ENCODE assay signal across 17 cellular contexts in the genomic region with DNA sequence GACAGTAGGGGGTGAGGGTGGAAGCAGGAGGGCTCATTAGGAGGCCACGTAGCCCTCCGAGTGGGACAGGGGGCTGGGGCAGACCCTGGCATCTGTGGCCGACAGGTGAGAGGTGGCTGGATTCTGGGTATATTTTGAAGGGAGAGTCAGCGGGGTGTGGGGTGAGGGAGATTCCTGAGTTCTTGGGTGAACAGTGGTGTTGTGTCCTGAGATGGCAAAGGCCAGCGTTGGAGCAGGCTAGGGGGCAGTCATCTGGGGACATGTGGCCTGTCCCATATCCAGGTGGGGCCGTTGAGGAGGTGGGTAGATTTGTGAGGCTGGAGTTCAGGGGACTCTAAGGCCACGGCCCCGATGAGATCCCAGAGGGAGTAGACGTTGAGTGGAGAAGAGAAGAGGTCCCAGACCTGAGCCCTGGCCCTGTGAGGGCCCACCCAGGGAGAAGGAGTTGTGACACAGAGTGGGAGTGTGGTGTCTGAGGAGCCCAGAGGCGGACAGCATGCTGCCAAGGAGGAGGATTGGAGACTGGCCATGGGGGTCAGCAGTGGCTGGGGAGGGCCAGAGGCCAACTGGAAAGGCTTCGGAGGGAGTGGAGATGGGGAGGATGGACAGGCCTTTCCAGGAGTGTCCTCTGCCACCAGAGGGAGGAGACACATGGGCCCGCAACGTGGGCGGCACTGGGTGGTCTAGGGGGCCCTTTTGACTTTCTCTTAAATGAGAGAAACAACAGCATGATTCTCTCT. TPM values are rescaled to one million over a fixed set of nuclear protein-coding genes. Genes with fewer than 3 reads are reported as not detected.
DNase-seq lines count a peak whose midpoint lies in the region; ATAC-seq and TF ChIP-seq lines count a peak whose summit lies in the region.
"Had no signal": no experiment of that assay in that cellular context is flagged by ENCODE, and none has a peak within 500 bp of the region (broad histone marks: within the 10 kb centered on the region; RNA-seq: fewer than 3 reads in every experiment).

No MANE protein-coding gene starts in this region.

- DNase-seq in CD4-positive, alpha-beta memory T cell, result no peak
- DNase-seq in H7, result peak; percentile 34
- DNase-seq in activated T-helper 1 cell treated with anti-CD3 and anti-CD28 coated beads, Interleukin-12 subunit alpha, Interleukin-12 subunit beta, Interleukin-2, Interleukin-4 antibody, amounts not matched to agents 30 ng/mL and 10 ng/mL and 1 ng/mL, durations not matched to agents 14 hours and 24 hours and 36 hours (ENCODE audit: low spot score), result no peak
- DNase-seq in mesenteric fat pad (ENCODE audit: low spot score), result peak; percentile 75
- DNase-seq in DMS 273 (lab: John Stamatoyannopoulos, UW; ENCODE audit: unreplicated experiment), result no peak
- DNase-seq in mesothelial cell of epicardium (ENCODE audit: low spot score in 2 of 2, unreplicated experiment in 2 of 2), result no peak
- no peak for DNase-seq in HUDEP-2 (lab: John Stamatoyannopoulos, UW; ENCODE audit: unreplicated experiment in 76 of 76)
- DNase-seq: brain microvascular endothelial cell, C1 segment of cervical spinal cord, EL, HCEC 1CT, NCI-H1092 treated with DMSO at 0.1 percent for 48 hours had no signal

- peak overlapping the region in 7 of 8 donors; percentile 46 to 79 (median 69) for H3K4me3 Mint-ChIP-seq in CD4-positive, alpha-beta memory T cell
- no peak overlapping the region for H3K4me3 Mint-ChIP-seq in activated T-helper 1 cell treated with anti-CD3 and anti-CD28 coated beads, Interleukin-12 subunit alpha, Interleukin-12 subunit beta, Interleukin-2, Interleukin-4 antibody, amounts not matched to agents 30 ng/mL and 10 ng/mL and 1 ng/mL, durations not matched to agents 14 hours and 24 hours and 36 hours
- H3K4me3 Mint-ChIP-seq in mesothelial cell of epicardium, result no peak overlapping the region

- CTCF ChIA-PET in CD4-positive, alpha-beta memory T cell (lab: Charles Lee; ENCODE audit: partially characterized antibody), result no interaction called here

- intact Hi-C loops in CD4-positive, alpha-beta memory T cell (cut with micrococcal nuclease), result no loop called here
- intact Hi-C loops in activated T-helper 1 cell treated with anti-CD3 and anti-CD28 coated beads, Interleukin-12 subunit alpha, Interleukin-12 subunit beta, Interleukin-2, Interleukin-4 antibody, amounts not matched to agents 30 ng/mL and 10 ng/mL and 1 ng/mL, durations not matched to agents 14 hours and 24 hours and 36 hours (cut with micrococcal nuclease), result no loop called here

- peaks cover 34% of the 10 kb centered on the region for H3K4me1 ChIP-seq in CD4-positive, alpha-beta memory T cell (ENCODE audit: insufficient read depth, low read length)
- H3K4me1 ChIP-seq: suprapubic skin had no signal

- no peak overlapping the region for H3K27ac ChIP-seq in CD4-positive, alpha-beta memory T cell (ENCODE audit: low read depth, low read length)
- H3K27ac ChIP-seq: brain microvascular endothelial cell, SK-N-MC, suprapubic skin, VCaP had no signal

- no peak for ATAC-seq in GM21515 (IDR thresholded peaks at IDR 0.05; ENCODE audit: unreplicated experiment)

- no peaks in the 10 kb centered on the region for H3K9me3 ChIP-seq in CD4-positive, alpha-beta memory T cell (ENCODE audit: control insufficient read depth in 1 of 2, low read length in 2 of 2)
- H3K9me3 ChIP-seq: suprapubic skin had no signal

- H3K36me3 Mint-ChIP-seq in CD4-positive, alpha-beta memory T cell, result no peaks in the 10 kb centered on the region
- no peaks in the 10 kb centered on the region for H3K36me3 Mint-ChIP-seq in activated T-helper 1 cell treated with anti-CD3 and anti-CD28 coated beads, Interleukin-12 subunit alpha, Interleukin-12 subunit beta, Interleukin-2, Interleukin-4 antibody, amounts not matched to agents 30 ng/mL and 10 ng/mL and 1 ng/mL, durations not matched to agents 14 hours and 24 hours and 36 hours (ENCODE audit: low read depth)
- no peaks in the 10 kb centered on the region for H3K36me3 Mint-ChIP-seq in mesothelial cell of epicardium
- H3K36me3 Mint-ChIP-seq: naive B cell had no signal

- H3K9me3 Mint-ChIP-seq in CD4-positive, alpha-beta memory T cell, result no peaks in the 10 kb centered on the region
- H3K9me3 Mint-ChIP-seq in activated T-helper 1 cell treated with anti-CD3 and anti-CD28 coated beads, Interleukin-12 subunit alpha, Interleukin-12 subunit beta, Interleukin-2, Interleukin-4 antibody, amounts not matched to agents 30 ng/mL and 10 ng/mL and 1 ng/mL, durations not matched to agents 14 hours and 24 hours and 36 hours, result no peaks in the 10 kb centered on the region
- no peaks in the 10 kb centered on the region for H3K9me3 Mint-ChIP-seq in mesothelial cell of epicardium
- H3K9me3 Mint-ChIP-seq: naive B cell had no signal

- POLR2A ChIA-PET in CD4-positive, alpha-beta memory T cell (lab: Charles Lee; ENCODE audit: partially characterized antibody), result interaction anchor here (1.1 kb wide), 1 partner anchor 59 kb away, joined by 3 read pairs; a partner anchor contains a TSS

- H3K27me3 ChIP-seq in CD4-positive, alpha-beta memory T cell (ENCODE audit: insufficient read depth, low read length), result no peaks in the 10 kb centered on the region
- no peaks in the 10 kb centered on the region for H3K27me3 ChIP-seq in H7 (ENCODE audit: control insufficient read depth, insufficient read depth, low read length)
- H3K27me3 ChIP-seq: brain microvascular endothelial cell, suprapubic skin had no signal

- peaks cover 22 to 42% (median 28%) of the 10 kb centered on the region in 4 donors for H3K4me1 Mint-ChIP-seq in CD4-positive, alpha-beta memory T cell
- peaks cover 30% of the 10 kb centered on the region for H3K4me1 Mint-ChIP-seq in activated T-helper 1 cell treated with anti-CD3 and anti-CD28 coated beads, Interleukin-12 subunit alpha, Interleukin-12 subunit beta, Interleukin-2, Interleukin-4 antibody, amounts not matched to agents 30 ng/mL and 10 ng/mL and 1 ng/mL, durations not matched to agents 14 hours and 24 hours and 36 hours (ENCODE audit: low read depth)
- H3K4me1 Mint-ChIP-seq in mesothelial cell of epicardium, result peaks cover 2% of the 10 kb centered on the region

- H3K36me3 ChIP-seq in CD4-positive, alpha-beta memory T cell (ENCODE audit: insufficient read depth, low read length), result no peaks in the 10 kb centered on the region
- H3K36me3 ChIP-seq in H7 (replicated peaks; ENCODE audit: control insufficient read depth, insufficient read depth, low read length), result no peaks in the 10 kb centered on the region
- H3K36me3 ChIP-seq: brain microvascular endothelial cell, suprapubic skin had no signal

- TF ChIP-seq CTCF in mesothelial cell of epicardium (IDR thresholded peaks at IDR 0.05; ENCODE audit: unreplicated experiment), result no peak

- peak overlapping the region; percentile 57 to 90 (median 87) for H3K27ac Mint-ChIP-seq in CD4-positive, alpha-beta memory T cell
- H3K27ac Mint-ChIP-seq in activated T-helper 1 cell treated with anti-CD3 and anti-CD28 coated beads, Interleukin-12 subunit alpha, Interleukin-12 subunit beta, Interleukin-2, Interleukin-4 antibody, amounts not matched to agents 30 ng/mL and 10 ng/mL and 1 ng/mL, durations not matched to agents 14 hours and 24 hours and 36 hours, result peak overlapping the region; percentile 70
- H3K27ac Mint-ChIP-seq in mesothelial cell of epicardium, result no peak overlapping the region

- H3K27me3 Mint-ChIP-seq in CD4-positive, alpha-beta memory T cell, result no peaks in the 10 kb centered on the region
- peaks cover 2% of the 10 kb centered on the region for H3K27me3 Mint-ChIP-seq in activated T-helper 1 cell treated with anti-CD3 and anti-CD28 coated beads, Interleukin-12 subunit alpha, Interleukin-12 subunit beta, Interleukin-2, Interleukin-4 antibody, amounts not matched to agents 30 ng/mL and 10 ng/mL and 1 ng/mL, durations not matched to agents 14 hours and 24 hours and 36 hours (ENCODE audit: insufficient read depth)
- H3K27me3 Mint-ChIP-seq in mesothelial cell of epicardium (ENCODE audit: low read depth), result no peaks in the 10 kb centered on the region

- H3K4me3 ChIP-seq in CD4-positive, alpha-beta memory T cell (ENCODE audit: low read length in 2 of 2), result no peak overlapping the region
- no peak overlapping the region for H3K4me3 ChIP-seq in H7 (ENCODE audit: insufficient read depth, low read depth, low read length)
- H3K4me3 ChIP-seq: SK-N-MC, suprapubic skin had no signal

RNA-seq across cellular contexts. Expression of a gene that starts 19.6 kb away (rescaled TPM):
- 1 to 10 TPM; 2.0 to 2.3 TPM for total RNA-seq in CD4-positive, alpha-beta memory T cell
- polyA plus RNA-seq in CD4-positive, alpha-beta memory T cell, result under 1 TPM in 1 of 2 donors, not detected in 1; 0.92 TPM
- total RNA-seq in H7 (2014; rRNA removed; shearing (Covaris generic)), result 3.4 and 4.9 TPM in 2 replicates
- total RNA-seq in activated T-helper 1 cell treated with anti-CD3 and anti-CD28 coated beads, Interleukin-12 subunit alpha, Interleukin-12 subunit beta, Interleukin-2, Interleukin-4 antibody, amounts not matched to agents 30 ng/mL and 10 ng/mL and 1 ng/mL, durations not matched to agents 14 hours and 24 hours and 36 hours, result not detected in 2 replicates
- total RNA-seq in mesenteric fat pad, result not detected
- total RNA-seq in mesothelial cell of epicardium, result 3.3 to 4.5 TPM (median 3.6 TPM) in 3 replicates

RNA-seq across cellular contexts. Expression of a gene that starts 59.6 kb away (rescaled TPM):
- total RNA-seq in CD4-positive, alpha-beta memory T cell, result 1,000 to 10,000 TPM; 2,689 to 2,757 TPM
- 1,000 to 10,000 TPM; 1,588 to 1,682 TPM for polyA plus RNA-seq in CD4-positive, alpha-beta memory T cell
- total RNA-seq in H7 (2014; rRNA removed; shearing (Covaris generic)), result 2,577 and 3,167 TPM in 2 replicates
- 1,492 and 1,525 TPM in 2 replicates for total RNA-seq in activated T-helper 1 cell treated with anti-CD3 and anti-CD28 coated beads, Interleukin-12 subunit alpha, Interleukin-12 subunit beta, Interleukin-2, Interleukin-4 antibody, amounts not matched to agents 30 ng/mL and 10 ng/mL and 1 ng/mL, durations not matched to agents 14 hours and 24 hours and 36 hours
- total RNA-seq in mesenteric fat pad (875 TPM), mesothelial cell of epicardium (1,317 to 1,425 TPM (median 1,369 TPM) in 3 replicates)

Comparison
In these comparisons a context has a peak if more than half of its experiments do, and no peak if none do; other contexts are left out.
1. DNase-seq: peak in H7 (single experiment) and mesenteric fat pad (single experiment); none in CD4-positive, alpha-beta memory T cell (0 of 5), activated T-helper 1 cell treated with anti-CD3 and anti-CD28 coated beads, Interleukin-12 subunit alpha, Interleukin-12 subunit beta, Interleukin-2, Interleukin-4 antibody, amounts not matched to agents 30 ng/mL and 10 ng/mL and 1 ng/mL, durations not matched to agents 14 hours and 24 hours and 36 hours (single experiment), DMS 273 (single experiment), mesothelial cell of epicardium (0 of 2) and HUDEP-2 (0 of 76).
2. H3K4me3 Mint-ChIP-seq: peak in CD4-positive, alpha-beta memory T cell (7 of 8); none in activated T-helper 1 cell treated with anti-CD3 and anti-CD28 coated beads, Interleukin-12 subunit alpha, Interleukin-12 subunit beta, Interleukin-2, Interleukin-4 antibody, amounts not matched to agents 30 ng/mL and 10 ng/mL and 1 ng/mL, durations not matched to agents 14 hours and 24 hours and 36 hours (single experiment) and mesothelial cell of epicardium (single experiment).